In genomic region chr22:19111584-19111983, GRCh38 we compare ENCODE assay signal across 20 cellular contexts. TPM values are rescaled to one million over a fixed set of nuclear protein-coding genes. Genes with fewer than 3 reads are reported as not detected.
DNase-seq lines count a peak whose midpoint lies in the region; ATAC-seq and TF ChIP-seq lines count a peak whose summit lies in the region.
"Had no signal": no experiment of that assay in that cellular context is flagged by ENCODE, and none has a peak within 500 bp of the region (broad histone marks: within the 10 kb centered on the region; RNA-seq: fewer than 3 reads in every experiment).

No MANE protein-coding gene starts in this region.

- no peaks in the 10 kb centered on the region for H3K36me3 Mint-ChIP-seq in activated naive CD4-positive, alpha-beta T cell treated with anti-CD3 and anti-CD28 coated beads for 36 hours (ENCODE audit: low read depth)
- H3K36me3 Mint-ChIP-seq in T-cell = peaks cover 12% of the 10 kb centered on the region
- H3K36me3 Mint-ChIP-seq in immature natural killer cell = no peaks in the 10 kb centered on the region
- H3K36me3 Mint-ChIP-seq in type B pancreatic cell = peaks cover 4% of the 10 kb centered on the region

- POLR2A ChIA-PET in T-cell (lab: Charles Lee) = interaction anchor here (0.5 to 0.7 kb wide), 3 partner anchors 9 to 33 kb away, joined by 3 to 15 read pairs (median 3); partner anchors contain the start of gene ESS2 (in 1 of the 2)

- no peak for TF ChIP-seq CTCF in type B pancreatic cell (conservative IDR thresholded peaks at IDR 0.05)
- TF ChIP-seq CTCF in Peyer's patch (IDR thresholded peaks at IDR 0.05) = no peak

- ATAC-seq in T-cell (replicated peaks in 1 of 4) (no peak), GM18502 (IDR thresholded peaks at IDR 0.05; ENCODE audit: poor library complexity, unreplicated experiment) (no peak)
- ATAC-seq: GM12878, Right ventricle myocardium inferior had no signal

- no peaks in the 10 kb centered on the region for H3K36me3 ChIP-seq in Peyer's patch
- H3K36me3 ChIP-seq: vagina had no signal

- H3K27me3 ChIP-seq in Peyer's patch = no peaks in the 10 kb centered on the region
- H3K27me3 ChIP-seq: vagina had no signal

- peaks cover 78% of the 10 kb centered on the region for H3K4me1 Mint-ChIP-seq in activated naive CD4-positive, alpha-beta T cell treated with anti-CD3 and anti-CD28 coated beads for 36 hours (ENCODE audit: low read depth)
- H3K4me1 Mint-ChIP-seq in T-cell = peaks cover 82 to 84% (median 82%) of the 10 kb centered on the region in 3 donors
- peaks cover 70 to 86% of the 10 kb centered on the region in 2 donors for H3K4me1 Mint-ChIP-seq in immature natural killer cell
- H3K4me1 Mint-ChIP-seq in type B pancreatic cell (ENCODE audit: unreplicated experiment) = peaks cover 44% of the 10 kb centered on the region

- TF ChIP-seq POLR2A in Peyer's patch (IDR thresholded peaks at IDR 0.05) = no peak

- intact Hi-C loops in activated naive CD4-positive, alpha-beta T cell treated with anti-CD3 and anti-CD28 coated beads for 36 hours (cut with micrococcal nuclease) = no loop called here

- H3K27ac Mint-ChIP-seq in activated naive CD4-positive, alpha-beta T cell treated with anti-CD3 and anti-CD28 coated beads for 36 hours = peak overlapping the region; percentile 47
- H3K27ac Mint-ChIP-seq in T-cell (peak overlapping the region; percentile 90 to 96), immature natural killer cell (peak overlapping the region; percentile 71 to 86 (median 82)), type B pancreatic cell (peak overlapping the region; percentile 21)

- H3K4me3 ChIP-seq in Peyer's patch = no peak overlapping the region
- H3K4me3 ChIP-seq: coronary artery, GM12878, vagina had no signal

- no peaks in the 10 kb centered on the region for H3K27me3 Mint-ChIP-seq in activated naive CD4-positive, alpha-beta T cell treated with anti-CD3 and anti-CD28 coated beads for 36 hours (ENCODE audit: low read depth)
- no peaks in the 10 kb centered on the region for H3K27me3 Mint-ChIP-seq in T-cell
- H3K27me3 Mint-ChIP-seq in immature natural killer cell (ENCODE audit: low read depth in 3 of 3) = no peaks in the 10 kb centered on the region
- no peaks in the 10 kb centered on the region for H3K27me3 Mint-ChIP-seq in type B pancreatic cell

- CTCF ChIA-PET in activated naive CD4-positive, alpha-beta T cell treated with anti-CD3 and anti-CD28 coated beads for 36 hours (lab: Charles Lee) = interaction anchor here (1.9 kb wide), 1 partner anchor 33 kb away, joined by 11 read pairs; the partner anchor contains the start of gene ESS2
- CTCF ChIA-PET in T-cell (lab: Charles Lee) = no interaction called here

- no peak overlapping the region for H3K4me3 Mint-ChIP-seq in activated naive CD4-positive, alpha-beta T cell treated with anti-CD3 and anti-CD28 coated beads for 36 hours
- H3K4me3 Mint-ChIP-seq in T-cell (peak overlapping the region in 1 of 3 donors; percentile 55), immature natural killer cell (no peak overlapping the region), type B pancreatic cell (no peak overlapping the region)

- peaks cover 4 to 36% (median 11%) of the 10 kb centered on the region in 4 donors for H3K4me1 ChIP-seq in Peyer's patch

- H3K9me3 Mint-ChIP-seq in activated naive CD4-positive, alpha-beta T cell treated with anti-CD3 and anti-CD28 coated beads for 36 hours = no peaks in the 10 kb centered on the region
- H3K9me3 Mint-ChIP-seq in T-cell = no peaks in the 10 kb centered on the region
- no peaks in the 10 kb centered on the region for H3K9me3 Mint-ChIP-seq in immature natural killer cell
- no peaks in the 10 kb centered on the region for H3K9me3 Mint-ChIP-seq in type B pancreatic cell

- no peaks in the 10 kb centered on the region for H3K9me3 ChIP-seq in Peyer's patch
- H3K9me3 ChIP-seq: vagina had no signal

- no peak overlapping the region for H3K27ac ChIP-seq in Peyer's patch
- H3K27ac ChIP-seq: coronary artery, vagina had no signal

- no peak for DNase-seq in activated naive CD4-positive, alpha-beta T cell treated with anti-CD3 and anti-CD28 coated beads for 36 hours
- no peak for DNase-seq in activated naive CD4-positive, alpha-beta T cell (lab: John Stamatoyannopoulos, UW)
- DNase-seq in T-cell (no peak), immature natural killer cell (no peak), type B pancreatic cell (ENCODE audit: extremely low spot score, unreplicated experiment) (no peak), Peyer's patch (no peak)
- no peak for DNase-seq in stimulated activated CD4-positive, alpha-beta T cell treated with anti-CD3 and anti-CD28 coated beads, Interleukin-12 subunit alpha, Interleukin-12 subunit beta, amount 100 ng/mL, for 4 hours
- DNase-seq: activated CD4-positive, alpha-beta T cell treated with anti-CD3 and anti-CD28 coated beads for 4 hours; DMS79; NCI-H1694; substantia nigra had no signal

RNA-seq across cellular contexts. Expression of gene DGCR2, which starts 10.6 kb away (rescaled TPM):
- total RNA-seq in activated naive CD4-positive, alpha-beta T cell treated with anti-CD3 and anti-CD28 coated beads for 36 hours = 10 to 100 TPM; 15.4 to 16.4 TPM
- total RNA-seq in T-cell (10 to 100 TPM; 50.9 to 79.2 (median 71.5) TPM), type B pancreatic cell (ENCODE audit: low replicate concordance) (75.2 and 83.1 TPM in 2 replicates), Peyer's patch (100 to 1,000 TPM in 1 of 4 donors, 10 to 100 TPM in 3; 49.5 to 101 (median 92.1) TPM)
- polyA plus RNA-seq in immature natural killer cell = 10 to 100 TPM; 19.4 to 51.7 (median 31.6) TPM

RNA-seq across cellular contexts. Expression of gene TSSK2, which starts 19.5 kb away (rescaled TPM):
- not detected for total RNA-seq in activated naive CD4-positive, alpha-beta T cell treated with anti-CD3 and anti-CD28 coated beads for 36 hours
- total RNA-seq in T-cell (under 1 TPM in 1 of 5 donors, not detected in 4; 0.37 TPM), type B pancreatic cell (ENCODE audit: low replicate concordance) (not detected in 2 replicates), Peyer's patch (under 1 TPM in 1 of 4 donors, not detected in 3; 0.85 TPM)
- polyA plus RNA-seq in immature natural killer cell = not detected
- total RNA-seq: Right ventricle myocardium inferior, vagina had no signal
- polyA plus RNA-seq: AG04450, liver had no signal

RNA-seq across cellular contexts. Expression of gene ESS2, which starts 32.9 kb away (rescaled TPM):
- 10 to 100 TPM in 1 of 2 experiments, 1 to 10 TPM in 1; 9.9 to 11.0 TPM for total RNA-seq in activated naive CD4-positive, alpha-beta T cell treated with anti-CD3 and anti-CD28 coated beads for 36 hours
- 10 to 100 TPM; 20.9 to 40.4 (median 22.9) TPM for total RNA-seq in T-cell
- polyA plus RNA-seq in immature natural killer cell = 10 to 100 TPM in 1 of 3 donors, 1 to 10 TPM in 2; 1.6 to 13.2 (median 4.8) TPM
- 15.7 and 19.5 TPM in 2 replicates for total RNA-seq in type B pancreatic cell (ENCODE audit: low replicate concordance)
- total RNA-seq in Peyer's patch = 10 to 100 TPM; 10.1 to 36.3 (median 14.3) TPM

RNA-seq across cellular contexts. Expression of gene GSC2, which starts 38.5 kb away (rescaled TPM):
- total RNA-seq in activated naive CD4-positive, alpha-beta T cell treated with anti-CD3 and anti-CD28 coated beads for 36 hours = not detected
- total RNA-seq in T-cell (not detected), type B pancreatic cell (ENCODE audit: low replicate concordance) (not detected in 2 replicates), Peyer's patch (not detected)
- not detected for polyA plus RNA-seq in immature natural killer cell
- total RNA-seq: GM12878, liver, omental fat pad, Right ventricle myocardium inferior, vagina had no signal
- polyA plus RNA-seq: adipose tissue, AG04450, GM12878, liver had no signal

Comparison
In these comparisons a context has a peak if more than half of its experiments do, and no peak if none do; other contexts are left out.
1. H3K27ac Mint-ChIP-seq: peak in every context shown above with its lines; median percentile 93 in T-cell; 82 in immature natural killer cell; 47 in activated naive CD4-positive, alpha-beta T cell treated with anti-CD3 and anti-CD28 coated beads for 36 hours; 21 in type B pancreatic cell.